ENCODE assay signal across 20 cellular contexts in genomic region chr5:164617290-164617689, GRCh38.
DNase-seq lines count a peak whose midpoint lies in the region; ATAC-seq and TF ChIP-seq lines count a peak whose summit lies in the region.
"Had no signal": no experiment of that assay in that cellular context is flagged by ENCODE, and none has a peak within 500 bp of the region (broad histone marks: within the 10 kb centered on the region; RNA-seq: fewer than 3 reads in every experiment).

No MANE protein-coding gene starts in this region.

- DNase-seq in NCI-H82 (lab: John Stamatoyannopoulos, UW) = peak; percentile 17
- no peak for DNase-seq in NCI-H82 treated with DMSO at 0.1 percent for 48 hours (lab: John Stamatoyannopoulos, UW; ENCODE audit: unreplicated experiment)
- DNase-seq in BE2C = peak; percentile 29
- no peak for DNase-seq in H9
- no peak for DNase-seq in glutamatergic neuron
- no peak for DNase-seq in retina
- DNase-seq: ACHN; Caco-2; CD4-positive, CD25-positive, alpha-beta regulatory T cell; CD8-positive, alpha-beta T cell; DMS53; DMS79 treated with DMSO at 0.1 percent for 48 hours; GF-D8; GOT3; HCEC 1CT had no signal

- H3K27me3 Mint-ChIP-seq in H9 (ENCODE audit: low read depth) (no peaks in the 10 kb centered on the region), glutamatergic neuron (ENCODE audit: unreplicated experiment) (peaks cover 2% of the 10 kb centered on the region)
- H3K27me3 Mint-ChIP-seq: CD4-positive, CD25-positive, alpha-beta regulatory T cell had no signal

- H3K9me3 ChIP-seq in BE2C = no peaks in the 10 kb centered on the region
- H3K9me3 ChIP-seq in H9 (ENCODE audit: control insufficient read depth, low read depth, low read length) = no peaks in the 10 kb centered on the region
- H3K9me3 ChIP-seq: A549, BLaER1, Caco-2 had no signal

- no peak overlapping the region for H3K23ac ChIP-seq in H9 (ENCODE audit: insufficient read length, low read depth, low read length)

- no peak overlapping the region for H2AK5ac ChIP-seq in H9 (ENCODE audit: insufficient read length, low read length)

- H3T11ph ChIP-seq in H9 (ENCODE audit: low read length) = no peak overlapping the region

- no peak overlapping the region for H3K18ac ChIP-seq in H9 (ENCODE audit: insufficient read length, low read depth, low read length)

- no peaks in the 10 kb centered on the region for H4K20me1 ChIP-seq in H9 (ENCODE audit: control insufficient read depth, insufficient read depth, insufficient read length)
- H4K20me1 ChIP-seq: BLaER1 had no signal

- no peak overlapping the region for H2BK5ac ChIP-seq in H9 (ENCODE audit: insufficient read length, low read length)

- no peaks in the 10 kb centered on the region for H3K79me1 ChIP-seq in H9 (ENCODE audit: insufficient read depth, low read depth, low read length, poor library complexity, severe bottlenecking)

- no peaks in the 10 kb centered on the region for H3K27me3 ChIP-seq in BE2C
- H3K27me3 ChIP-seq in H9 (ENCODE audit: insufficient read depth, low read length) = no peaks in the 10 kb centered on the region
- H3K27me3 ChIP-seq: BLaER1 had no signal

- ATAC-seq in GM19455 (IDR thresholded peaks at IDR 0.05; ENCODE audit: unreplicated experiment) = no peak
- ATAC-seq: A549; CD8-positive, alpha-beta T cell had no signal

- H3K79me2 ChIP-seq in H9 (ENCODE audit: insufficient read depth, low read length) = no peaks in the 10 kb centered on the region

- H2BK15ac ChIP-seq in H9 (ENCODE audit: low read depth, low read length) = no peak overlapping the region

- no peaks in the 10 kb centered on the region for H3K23me2 ChIP-seq in H9 (ENCODE audit: insufficient read length, low read depth, low read length, poor library complexity, severe bottlenecking)

- H4K5ac ChIP-seq in H9 (ENCODE audit: insufficient read length, low read depth, low read length) = no peak overlapping the region

- H3K27ac ChIP-seq in H9 (ENCODE audit: insufficient read length, low read depth, low read length) = no peak overlapping the region
- H3K27ac ChIP-seq: 22Rv1, A549, BLaER1, C4-2B had no signal

- no peak overlapping the region for H3K9ac ChIP-seq in H9 (ENCODE audit: extremely low read depth, insufficient read length, low read length)
- H3K9ac ChIP-seq: BLaER1 had no signal

- no peak overlapping the region for H2BK20ac ChIP-seq in H9 (ENCODE audit: low read depth, low read length, poor library complexity, severe bottlenecking)

- no peak overlapping the region for H2BK120ac ChIP-seq in H9 (ENCODE audit: low read depth, low read length, poor library complexity, severe bottlenecking)

- H3K27ac Mint-ChIP-seq in H9 (peak overlapping the region in 2 of 3 experiments; percentile 10 to 17; a peak in 1 of 7 replicates), glutamatergic neuron (ENCODE audit: unreplicated experiment) (peak overlapping the region; percentile 23)
- H3K27ac Mint-ChIP-seq: CD4-positive, CD25-positive, alpha-beta regulatory T cell; CD8-positive, alpha-beta T cell had no signal

- no peak overlapping the region for H3K4me2 ChIP-seq in H9 (ENCODE audit: insufficient read depth, insufficient read length, low read length)
- H3K4me2 ChIP-seq: A549, BLaER1 had no signal

- H3K36me3 ChIP-seq in BE2C = no peaks in the 10 kb centered on the region
- H3K36me3 ChIP-seq: BLaER1 had no signal

- H3K9me3 Mint-ChIP-seq in H9 (no peaks in the 10 kb centered on the region), glutamatergic neuron (ENCODE audit: unreplicated experiment) (peaks cover under 1% of the 10 kb centered on the region)

- H4K91ac ChIP-seq in H9 (ENCODE audit: insufficient read length, low read depth, low read length) = no peak overlapping the region

- no peak overlapping the region for H2AFZ ChIP-seq in H9 (ENCODE audit: low read length)

- no peak overlapping the region; the same call in 1 of the 2 replicates for H3K4me3 ChIP-seq in BE2C (ENCODE audit: low read depth, low read length)
- H3K4me3 ChIP-seq: A549, BLaER1 had no signal

- H3K4me1 ChIP-seq in BE2C (peaks cover 34% of the 10 kb centered on the region), H9 (ENCODE audit: insufficient read depth, low read length) (no peaks in the 10 kb centered on the region; the same call in 1 of the 2 replicates)
- H3K4me1 ChIP-seq: A549, BLaER1, Caco-2 had no signal

- no peak for TF ChIP-seq CTCF in BE2C (IDR thresholded peaks at IDR 0.05; ENCODE audit: low read depth, low read length)
- no peak for TF ChIP-seq CTCF in H9 (conservative IDR thresholded peaks at IDR 0.05)
- no peak for TF ChIP-seq CTCF in glutamatergic neuron (IDR thresholded peaks at IDR 0.05; ENCODE audit: partially characterized antibody, unreplicated experiment)

- H3K4me3 Mint-ChIP-seq in H9 (no peak overlapping the region), glutamatergic neuron (ENCODE audit: unreplicated experiment) (no peak overlapping the region)
- H3K4me3 Mint-ChIP-seq: CD4-positive, CD25-positive, alpha-beta regulatory T cell; CD8-positive, alpha-beta T cell had no signal

- no peak overlapping the region for H3K56ac ChIP-seq in H9 (ENCODE audit: insufficient read length, low read depth, low read length)

- no peak overlapping the region for H4K8ac ChIP-seq in H9 (replicated peaks; ENCODE audit: insufficient read length, low read depth, low read length)

- H3K4me1 Mint-ChIP-seq in H9 = peaks cover 6 to 8% of the 10 kb centered on the region in 2 experiments
- peaks cover 6% of the 10 kb centered on the region for H3K4me1 Mint-ChIP-seq in glutamatergic neuron (ENCODE audit: low read depth, unreplicated experiment)
- H3K4me1 Mint-ChIP-seq: CD4-positive, CD25-positive, alpha-beta regulatory T cell had no signal

- H3K14ac ChIP-seq in H9 (ENCODE audit: insufficient read depth, low read length) = no peak overlapping the region

- no peak overlapping the region for H2BK12ac ChIP-seq in H9 (ENCODE audit: insufficient read length, low read depth, low read length)

- no peak overlapping the region for H3K4ac ChIP-seq in H9 (ENCODE audit: low read depth, low read length)

- H3K36me3 Mint-ChIP-seq in H9 (ENCODE audit: insufficient read depth in 1 of 3, low read depth in 3 of 3) = no peaks in the 10 kb centered on the region; a peak in 1 of 7 replicates
- H3K36me3 Mint-ChIP-seq in glutamatergic neuron (ENCODE audit: unreplicated experiment) = no peaks in the 10 kb centered on the region
- H3K36me3 Mint-ChIP-seq: CD4-positive, CD25-positive, alpha-beta regulatory T cell; CD8-positive, alpha-beta T cell had no signal

- WGBS in H9 (ENCODE audit: extremely low coverage, insufficient read length, low lambda C conversion rate) = no CpG with 5 or more reads among the region's 5 CpGs

Comparison
In these comparisons a context has a peak if more than half of its experiments do, and no peak if none do; other contexts are left out.
1. DNase-seq: peak in NCI-H82 (single experiment) and BE2C (single experiment); none in NCI-H82 treated with DMSO at 0.1 percent for 48 hours (single experiment), H9 (single experiment), glutamatergic neuron (single experiment) and retina (single experiment).